Comparison of ENCODE assay signal across 8 cellular contexts in the genomic region with DNA sequence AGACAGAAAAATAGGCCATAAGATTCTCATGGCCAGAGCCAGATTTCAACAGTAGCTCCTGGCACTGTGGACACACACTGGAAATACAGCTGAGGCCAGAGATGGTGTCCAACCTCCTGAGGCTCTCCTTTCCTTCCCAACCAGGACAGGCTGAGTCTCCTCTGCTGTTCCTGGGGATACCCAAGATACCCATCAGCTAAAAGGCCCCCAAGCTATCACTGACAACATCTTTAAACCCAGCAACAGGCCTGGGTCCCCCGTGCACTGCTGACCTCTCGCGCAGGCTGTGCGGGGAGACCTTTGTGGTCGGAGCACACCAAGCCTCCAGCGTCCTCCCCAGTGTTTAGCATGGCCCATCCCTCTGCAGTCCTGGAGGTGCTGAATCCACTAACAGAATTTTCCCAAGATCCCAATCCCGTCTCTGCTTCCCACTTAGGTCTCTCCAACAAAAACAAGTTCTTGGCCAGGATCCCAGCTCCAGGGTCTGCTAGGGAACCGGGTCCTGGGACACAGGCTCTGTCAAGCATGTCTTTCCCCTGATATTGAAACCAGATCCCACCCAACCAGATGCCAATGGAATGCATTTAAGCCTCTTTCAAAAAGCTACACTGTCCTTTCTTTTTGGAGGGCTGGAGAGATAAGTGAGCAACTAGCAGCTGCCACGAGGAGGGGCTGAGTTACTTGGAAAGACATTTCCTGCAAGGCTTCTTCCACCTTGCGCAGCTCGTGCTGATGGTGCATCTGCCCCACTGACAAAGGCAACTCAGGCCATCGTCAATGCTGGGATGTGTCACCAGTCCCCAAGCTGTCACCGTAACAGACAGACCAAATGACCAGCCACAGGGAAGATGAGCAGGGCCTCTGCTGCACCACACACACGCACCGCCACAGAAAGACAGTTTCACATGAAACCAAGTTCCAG.
DNase-seq lines count a peak whose midpoint lies in the region; ATAC-seq and TF ChIP-seq lines count a peak whose summit lies in the region.

No MANE protein-coding gene starts in this region.

- peaks cover 6% of the 10 kb centered on the region for H3K27me3 Mint-ChIP-seq in activated naive CD8-positive, alpha-beta T cell treated with anti-CD3 and anti-CD28 coated beads, Interleukin-2, amount 50 U/mL, for 24 hours

- H3K4me3 Mint-ChIP-seq in activated naive CD8-positive, alpha-beta T cell treated with anti-CD3 and anti-CD28 coated beads, Interleukin-2, amount 50 U/mL, for 24 hours: peak overlapping the region; percentile 35

- H3K27me3 ChIP-seq in osteoblast (ENCODE audit: insufficient read depth, low read length): no peaks in the 10 kb centered on the region

- H3K36me3 Mint-ChIP-seq in activated naive CD8-positive, alpha-beta T cell treated with anti-CD3 and anti-CD28 coated beads, Interleukin-2, amount 50 U/mL, for 24 hours (ENCODE audit: low read depth): no peaks in the 10 kb centered on the region

- H3K4me3 ChIP-seq in osteoblast (ENCODE audit: insufficient read depth, low read length): peak overlapping the region; percentile 21

- peak overlapping the region; percentile 47 for H3K4me2 ChIP-seq in osteoblast (ENCODE audit: insufficient read depth, low read length)

- DNase-seq in activated naive CD8-positive, alpha-beta T cell treated with anti-CD3 and anti-CD28 coated beads, Interleukin-2, amount 50 U/mL, for 24 hours: peak; percentile 16
- DNase-seq in osteoblast (ENCODE audit: insufficient read length, low spot score, missing footprints) (no peak), NCI-H1930 (lab: John Stamatoyannopoulos, UW) (no peak), hypothalamus (lab: John Stamatoyannopoulos, UW) (no peak)

- H3K27ac Mint-ChIP-seq in activated naive CD8-positive, alpha-beta T cell treated with anti-CD3 and anti-CD28 coated beads, Interleukin-2, amount 50 U/mL, for 24 hours: peak overlapping the region; percentile 86

- peaks cover 94% of the 10 kb centered on the region for H3K79me2 ChIP-seq in osteoblast (ENCODE audit: insufficient read depth, low read length)

- peaks cover 34% of the 10 kb centered on the region for H4K20me1 ChIP-seq in osteoblast (ENCODE audit: insufficient read depth, low read length)

- H3K9me3 ChIP-seq in osteoblast (ENCODE audit: low read depth, low read length): no peaks in the 10 kb centered on the region

- no peaks in the 10 kb centered on the region for H3K36me3 ChIP-seq in osteoblast (ENCODE audit: insufficient read depth, low read length)

- peaks cover 49% of the 10 kb centered on the region for H3K4me1 Mint-ChIP-seq in activated naive CD8-positive, alpha-beta T cell treated with anti-CD3 and anti-CD28 coated beads, Interleukin-2, amount 50 U/mL, for 24 hours

- peak overlapping the region; percentile 85 for H3K27ac ChIP-seq in osteoblast (ENCODE audit: low read depth, low read length)

- no peak overlapping the region for H2AFZ ChIP-seq in osteoblast (ENCODE audit: low read length)

- peaks cover 65% of the 10 kb centered on the region for H3K4me1 ChIP-seq in osteoblast (ENCODE audit: insufficient read depth, low read length)

- TF ChIP-seq CTCF in osteoblast (IDR thresholded peaks at IDR 0.05; ENCODE audit: extremely low read depth, low read depth, low read length): peak; percentile 7

- ATAC-seq in GM18873 (IDR thresholded peaks at IDR 0.05; ENCODE audit: low FRiP score, unreplicated experiment) (peak; percentile 13), HG02642 (IDR thresholded peaks at IDR 0.05; ENCODE audit: poor library complexity, unreplicated experiment) (peak; percentile 35), HG02973 (IDR thresholded peaks at IDR 0.05; ENCODE audit: unreplicated experiment) (no peak), GM18520 (IDR thresholded peaks at IDR 0.05; ENCODE audit: unreplicated experiment) (no peak)
- peak; percentile 26 for ATAC-seq in activated naive CD8-positive, alpha-beta T cell treated with anti-CD3 and anti-CD28 coated beads, Interleukin-2, amount 50 U/mL, for 24 hours

- H3K9me3 Mint-ChIP-seq in activated naive CD8-positive, alpha-beta T cell treated with anti-CD3 and anti-CD28 coated beads, Interleukin-2, amount 50 U/mL, for 24 hours: no peaks in the 10 kb centered on the region

Comparison
In these comparisons a context has a peak if more than half of its experiments do, and no peak if none do; other contexts are left out.
1. ATAC-seq: peak in GM18873 (single experiment), HG02642 (single experiment) and activated naive CD8-positive, alpha-beta T cell treated with anti-CD3 and anti-CD28 coated beads, Interleukin-2, amount 50 U/mL, for 24 hours (single experiment); none in HG02973 (single experiment) and GM18520 (single experiment).